In the genomic region with DNA sequence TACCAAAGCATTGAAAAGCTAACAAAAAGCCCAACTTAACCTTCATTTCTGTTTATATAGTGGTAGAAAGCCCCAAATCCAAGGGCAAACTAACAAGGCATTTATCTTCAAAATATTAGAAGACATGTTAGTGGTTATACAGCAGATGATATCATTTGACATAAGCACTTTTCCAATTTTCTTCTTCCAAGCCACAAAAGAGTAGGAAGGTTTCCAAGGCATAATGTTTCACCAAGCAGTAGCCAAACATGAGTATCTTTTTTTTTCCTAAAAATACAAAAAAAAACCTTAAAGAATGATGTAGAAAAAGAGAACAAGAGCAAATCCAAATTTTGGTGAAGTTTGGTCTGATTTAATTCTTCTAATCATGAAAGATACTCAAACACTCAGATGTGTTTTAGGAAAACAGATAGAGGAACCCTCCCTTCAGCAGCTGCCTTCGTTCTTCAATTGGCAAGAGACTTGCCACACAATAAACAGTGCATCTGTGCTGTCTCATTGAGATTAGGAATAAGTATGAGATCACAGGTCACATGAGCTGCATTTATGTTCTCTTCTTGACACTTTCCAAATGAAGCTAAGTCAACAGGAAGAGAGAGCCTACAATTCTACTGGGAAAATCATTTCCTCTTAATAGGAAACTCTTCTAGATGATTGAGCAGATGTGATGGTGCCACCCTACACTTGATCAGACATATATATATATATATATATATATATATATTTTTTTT, we compare ENCODE assay signal across 9 cellular contexts.
DNase-seq lines count a peak whose midpoint lies in the region; ATAC-seq, FAIRE-seq and TF ChIP-seq lines count a peak whose summit lies in the region.
"Had no signal": no experiment of that assay in that cellular context is flagged by ENCODE, and none has a peak within 500 bp of the region (broad histone marks: within the 10 kb centered on the region; RNA-seq: fewer than 3 reads in every experiment).

No MANE protein-coding gene starts in this region.

- TF ChIP-seq CTCF in sigmoid colon (IDR thresholded peaks at IDR 0.05): no peak

- peaks cover 15% of the 10 kb centered on the region; the same call in 1 of the 2 replicates for H3K4me1 ChIP-seq in SJCRH30
- no peaks in the 10 kb centered on the region for H3K4me1 ChIP-seq in sigmoid colon

- ATAC-seq in GM19328 (IDR thresholded peaks at IDR 0.05; ENCODE audit: unreplicated experiment) (no peak), HG02938 (IDR thresholded peaks at IDR 0.05; ENCODE audit: unreplicated experiment) (no peak), GM19455 (IDR thresholded peaks at IDR 0.05; ENCODE audit: unreplicated experiment) (no peak), HG03135 (IDR thresholded peaks at IDR 0.05; ENCODE audit: unreplicated experiment) (no peak)

- 54 to 69% methylated on average over 1 of the region's 1 CpG for WGBS in sigmoid colon, 2 donors

- TF ChIP-seq POLR2A in sigmoid colon (IDR thresholded peaks at IDR 0.05): no peak

- no peak for TF ChIP-seq EP300 in sigmoid colon (IDR thresholded peaks at IDR 0.05)

- no peak overlapping the region for H3K4me3 ChIP-seq in SJCRH30
- no peak overlapping the region for H3K4me3 ChIP-seq in sigmoid colon

- intact Hi-C loops in sigmoid colon (cut with DNase I): no loop called here

- no peaks in the 10 kb centered on the region for H3K27me3 ChIP-seq in SJCRH30
- no peaks in the 10 kb centered on the region for H3K27me3 ChIP-seq in sigmoid colon

- H3K36me3 ChIP-seq in SJCRH30 (peaks cover 64% of the 10 kb centered on the region), sigmoid colon (peaks cover 0 to 37% (median 6%) of the 10 kb centered on the region in 4 donors)

- H3K9me3 ChIP-seq in SJCRH30 (replicated peaks) (peaks cover 4% of the 10 kb centered on the region; the same call in 1 of the 2 replicates), sigmoid colon (no peaks in the 10 kb centered on the region)

- H3K27ac ChIP-seq in SJCRH30 (peak overlapping the region; percentile 52), sigmoid colon (peak overlapping the region; percentile 8 to 61 (median 40))

- peak; percentile 28 for FAIRE-seq in frontal cortex (lab: Jason Lieb, UNC)

- peak; percentile 54 for DNase-seq in HCEC 1CT
- DNase-seq in SJCRH30: peak; percentile 74 to 87
- peak; percentile 24 to 37 for DNase-seq in frontal cortex (ENCODE audit: low spot score in 2 of 2)
- no peak for DNase-seq in sigmoid colon
- DNase-seq: stimulated activated CD8-positive, alpha-beta memory T cell treated with anti-CD3 and anti-CD28 coated beads, Interleukin-4, amount 100 ng/mL, for 48 hours had no signal
